21 cellular contexts compared by ENCODE assay signal in the genomic region with DNA sequence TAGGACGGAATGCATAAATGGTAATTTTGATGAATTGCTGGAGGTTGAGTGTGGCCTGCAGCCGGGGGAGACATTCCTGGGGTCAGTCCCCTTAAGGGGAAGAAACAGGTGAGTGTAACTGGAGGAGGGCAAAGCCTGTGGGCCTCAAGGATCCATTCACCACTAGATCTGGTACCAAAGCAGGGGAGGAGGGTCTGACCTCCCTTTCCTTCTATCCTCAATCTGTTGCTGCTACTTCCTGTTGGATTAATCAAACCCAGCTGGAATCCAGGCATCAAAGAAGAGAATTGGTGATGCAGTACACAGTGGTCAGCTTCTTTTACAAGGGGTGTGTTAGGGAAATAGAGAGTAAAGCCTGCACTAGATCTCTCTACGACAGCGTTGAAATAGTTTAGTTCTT. TPM values are rescaled to one million over a fixed set of nuclear protein-coding genes. Genes with fewer than 3 reads are reported as not detected.
"Had no signal": no experiment of that assay in that cellular context is flagged by ENCODE, and none has a peak within 500 bp of the region (broad histone marks: within the 10 kb centered on the region; RNA-seq: fewer than 3 reads in every experiment).

No MANE protein-coding gene starts in this region.

- H3K79me2 ChIP-seq: hepatocyte had no signal

- H3K9me3 ChIP-seq: prostate gland, tibial artery, uterus had no signal

- DNase-seq: activated CD4-positive, alpha-beta T cell treated with anti-CD3 and anti-CD28 coated beads, Interleukin-2, amount 10 ng/mL, durations not matched to agents 7 days and 5 days; activated CD8-positive, alpha-beta memory T cell treated with anti-CD3 and anti-CD28 coated beads, Interleukin-2, amount 50 U/mL, for 4 hours; activated CD8-positive, alpha-beta T cell treated with anti-CD3 and anti-CD28 coated beads, Interleukin-2, amount 10 ng/mL, durations not matched to agents 7 days and 5 days; activated effector memory CD4-positive, alpha-beta T cell treated with anti-CD3 and anti-CD28 coated beads, Interleukin-2, amount 50 U/mL, for 16 hours; activated T-cell treated with anti-CD3 and anti-CD28 coated beads, Interleukin-2, amount 50 U/mL, for 48 hours; effector CD4-positive, alpha-beta T cell; foreskin keratinocyte; stimulated activated CD4-positive, alpha-beta T cell treated with anti-CD3 and anti-CD28 coated beads, Interleukin-12 subunit alpha, Interleukin-12 subunit beta, amount 100 ng/mL, for 4 hours; stimulated activated CD4-positive, alpha-beta T cell treated with anti-CD3 and anti-CD28 coated beads, Interleukin-1b, Interleukin-23, amount 100 ng/mL, for 48 hours; stimulated activated naive CD8-positive, alpha-beta T cell treated with anti-CD3 and anti-CD28 coated beads, Interleukin-15, Interleukin-2, amounts not matched to agents 100 U/mL and 50 U/mL, for 24 hours; substantia nigra; tibial artery; uterus had no signal

- H3K4me3 ChIP-seq: breast epithelium, esophagus muscularis mucosa, hepatocyte, prostate gland, right atrium auricular region, tibial artery, uterus had no signal

- H3K27me3 ChIP-seq: breast epithelium, esophagus muscularis mucosa, foreskin keratinocyte, hepatocyte, right atrium auricular region, tibial artery, uterus had no signal

- H3K4me1 ChIP-seq: breast epithelium, esophagus muscularis mucosa, foreskin keratinocyte, prostate gland, right atrium auricular region, tibial artery, uterus had no signal

- ATAC-seq: activated CD4-positive, CD25-positive, alpha-beta regulatory T cell treated with anti-CD3 and anti-CD28 coated beads, Interleukin-2, amount 50 U/mL, for 24 hours; activated CD8-positive, alpha-beta T cell treated with anti-CD3 and anti-CD28 coated beads, Interleukin-2, amount 10 ng/mL, durations not matched to agents 7 days and 5 days; foreskin keratinocyte; stimulated activated naive CD8-positive, alpha-beta T cell treated with anti-CD3 and anti-CD28 coated beads, Interleukin-15, Interleukin-2, amounts not matched to agents 100 U/mL and 50 U/mL, for 24 hours had no signal

- H3K36me3 ChIP-seq: breast epithelium, esophagus muscularis mucosa, prostate gland, right atrium auricular region, tibial artery, uterus had no signal

- H3K27ac ChIP-seq: breast epithelium, esophagus muscularis mucosa, foreskin keratinocyte, hepatocyte, prostate gland, right atrium auricular region, tibial artery, uterus had no signal

- H3K4me3 Mint-ChIP-seq: activated CD4-positive, alpha-beta T cell treated with anti-CD3 and anti-CD28 coated beads, Interleukin-2, amount 10 ng/mL, durations not matched to agents 7 days and 5 days; activated CD8-positive, alpha-beta T cell treated with anti-CD3 and anti-CD28 coated beads, Interleukin-2, amount 10 ng/mL, durations not matched to agents 7 days and 5 days; activated naive CD4-positive, alpha-beta T cell treated with anti-CD3 and anti-CD28 coated beads, Interleukin-2, amount 50 U/mL, for 24 hours; nephron had no signal

- H3K27ac Mint-ChIP-seq: activated CD4-positive, alpha-beta T cell treated with anti-CD3 and anti-CD28 coated beads, Interleukin-2, amount 10 ng/mL, durations not matched to agents 7 days and 5 days; activated CD8-positive, alpha-beta T cell treated with anti-CD3 and anti-CD28 coated beads, Interleukin-2, amount 10 ng/mL, durations not matched to agents 7 days and 5 days; activated naive CD4-positive, alpha-beta T cell treated with anti-CD3 and anti-CD28 coated beads, Interleukin-2, amount 50 U/mL, for 24 hours had no signal

- H2AFZ ChIP-seq: hepatocyte had no signal

- H3K4me2 ChIP-seq: hepatocyte had no signal

RNA-seq across cellular contexts. Expression of a gene that starts 8.6 kb away (rescaled TPM):
- total RNA-seq: activated CD8-positive, alpha-beta T cell treated with anti-CD3 and anti-CD28 coated beads, Interleukin-2, amount 10 ng/mL, durations not matched to agents 7 days and 5 days; foreskin keratinocyte had no signal
- polyA plus RNA-seq: foreskin keratinocyte had no signal
